In genomic region chr13:77330009-77330471, GRCh38 we compare ENCODE assay signal across 8 cellular contexts. TPM values are rescaled to one million over a fixed set of nuclear protein-coding genes. Genes with fewer than 3 reads are reported as not detected.
DNase-seq lines count a peak whose midpoint lies in the region; ATAC-seq lines count a peak whose summit lies in the region.

No MANE protein-coding gene starts in this region.

- H3K36me3 Mint-ChIP-seq in activated naive CD8-positive, alpha-beta T cell treated with anti-CD3 and anti-CD28 coated beads, Interleukin-2, amount 10 ng/mL, durations not matched to agents 7 days and 5 days = peaks cover 6% of the 10 kb centered on the region
- no peaks in the 10 kb centered on the region for H3K36me3 Mint-ChIP-seq in immature natural killer cell

- H3K4me3 ChIP-seq in BLaER1 treated with 17β-estradiol and CSF1 and Interleukin-3, amounts not matched to agents 10 nM and 100 nM = peak overlapping the region; percentile 64 to 78 (median 73)

- peaks cover 6% of the 10 kb centered on the region for H3K27me3 Mint-ChIP-seq in activated naive CD8-positive, alpha-beta T cell treated with anti-CD3 and anti-CD28 coated beads, Interleukin-2, amount 10 ng/mL, durations not matched to agents 7 days and 5 days
- H3K27me3 Mint-ChIP-seq in immature natural killer cell (ENCODE audit: low read depth in 3 of 3) = peaks cover 18 to 33% (median 20%) of the 10 kb centered on the region in 3 donors

- POLR2A ChIA-PET in activated naive CD8-positive, alpha-beta T cell treated with anti-CD3 and anti-CD28 coated beads, Interleukin-2, amount 10 ng/mL, durations not matched to agents 7 days and 5 days (lab: Charles Lee) = interaction anchor here (0.8 to 6.1 kb wide), 9 partner anchors 9 to 368 kb away, joined by 3 to 60 read pairs (median 6); partner anchors contain the start of genes FBXL3 and SLAIN1

- H3K4me1 ChIP-seq in BLaER1 treated with 17β-estradiol and CSF1 and Interleukin-3, amounts not matched to agents 10 nM and 100 nM = peaks cover 35 to 50% (median 45%) of the 10 kb centered on the region in 10 experiments

- peak overlapping the region; percentile 97 for H3K4me3 Mint-ChIP-seq in activated naive CD8-positive, alpha-beta T cell treated with anti-CD3 and anti-CD28 coated beads, Interleukin-2, amount 10 ng/mL, durations not matched to agents 7 days and 5 days
- H3K4me3 Mint-ChIP-seq in immature natural killer cell = peak overlapping the region; percentile 90 to 99 (median 91)

- no peaks in the 10 kb centered on the region for H3K27me3 ChIP-seq in BLaER1 treated with 17β-estradiol and CSF1 and Interleukin-3, amounts not matched to agents 10 nM and 100 nM

- peak overlapping the region; percentile 99 for H3K27ac Mint-ChIP-seq in activated naive CD8-positive, alpha-beta T cell treated with anti-CD3 and anti-CD28 coated beads, Interleukin-2, amount 10 ng/mL, durations not matched to agents 7 days and 5 days
- peak overlapping the region; percentile 82 to 99 (median 94) for H3K27ac Mint-ChIP-seq in immature natural killer cell

- H3K9me3 ChIP-seq in BLaER1 treated with 17β-estradiol and CSF1 and Interleukin-3, amounts not matched to agents 10 nM and 100 nM (replicated peaks in 1 of 11) = peaks cover 0 to 3% (median 0%) of the 10 kb centered on the region in 11 experiments; a peak in 1 of 22 replicates

- peaks cover 23% of the 10 kb centered on the region for H3K4me1 Mint-ChIP-seq in activated naive CD8-positive, alpha-beta T cell treated with anti-CD3 and anti-CD28 coated beads, Interleukin-2, amount 10 ng/mL, durations not matched to agents 7 days and 5 days
- peaks cover 43 to 50% of the 10 kb centered on the region in 2 donors for H3K4me1 Mint-ChIP-seq in immature natural killer cell

- no peaks in the 10 kb centered on the region for H3K36me3 ChIP-seq in BLaER1 treated with 17β-estradiol and CSF1 and Interleukin-3, amounts not matched to agents 10 nM and 100 nM

- H3K4me2 ChIP-seq in BLaER1 treated with 17β-estradiol and CSF1 and Interleukin-3, amounts not matched to agents 10 nM and 100 nM = peak overlapping the region; percentile 83 to 97 (median 93)

- H3K9me3 Mint-ChIP-seq in activated naive CD8-positive, alpha-beta T cell treated with anti-CD3 and anti-CD28 coated beads, Interleukin-2, amount 10 ng/mL, durations not matched to agents 7 days and 5 days = no peaks in the 10 kb centered on the region
- H3K9me3 Mint-ChIP-seq in immature natural killer cell = no peaks in the 10 kb centered on the region

- H3K27ac ChIP-seq in BLaER1 treated with 17β-estradiol and CSF1 and Interleukin-3, amounts not matched to agents 10 nM and 100 nM = peak overlapping the region; percentile 74 to 97 (median 92)
- H3K27ac ChIP-seq in substantia nigra (ENCODE audit: low read depth, low read length, poor library complexity, severe bottlenecking) = peak overlapping the region; percentile 95

- ATAC-seq in HG03175 (IDR thresholded peaks at IDR 0.05; ENCODE audit: unreplicated experiment) = peak; percentile 0
- no peak for ATAC-seq in activated naive CD8-positive, alpha-beta T cell treated with anti-CD3 and anti-CD28 coated beads, Interleukin-2, amount 10 ng/mL, durations not matched to agents 7 days and 5 days (ENCODE audit: low read depth)
- no peak for ATAC-seq in esophagus mucosa
- ATAC-seq in GM21390 (IDR thresholded peaks at IDR 0.05; ENCODE audit: unreplicated experiment) = no peak
- ATAC-seq in GM18868 (IDR thresholded peaks at IDR 0.05; ENCODE audit: unreplicated experiment) = no peak

- peaks cover 3 to 15% (median 13%) of the 10 kb centered on the region in 11 experiments; a peak in 17 of 22 replicates for H4K20me1 ChIP-seq in BLaER1 treated with 17β-estradiol and CSF1 and Interleukin-3, amounts not matched to agents 10 nM and 100 nM

- H3K9ac ChIP-seq in BLaER1 treated with 17β-estradiol and CSF1 and Interleukin-3, amounts not matched to agents 10 nM and 100 nM = peak overlapping the region; percentile 80 to 96 (median 93)

- DNase-seq in activated naive CD8-positive, alpha-beta T cell treated with anti-CD3 and anti-CD28 coated beads, Interleukin-2, amount 10 ng/mL, durations not matched to agents 7 days and 5 days = no peak
- no peak for DNase-seq in immature natural killer cell
- DNase-seq in substantia nigra (lab: John Stamatoyannopoulos, UW) = no peak

RNA-seq across cellular contexts. Expression of gene MYCBP2, which starts 3.1 kb away (rescaled TPM):
- 100 to 1,000 TPM; 144 to 148 TPM for total RNA-seq in activated naive CD8-positive, alpha-beta T cell treated with anti-CD3 and anti-CD28 coated beads, Interleukin-2, amount 10 ng/mL, durations not matched to agents 7 days and 5 days
- 10 to 100 TPM in 2 of 3 donors, 1 to 10 TPM in 1; 7.6 to 44.0 (median 18.6) TPM for polyA plus RNA-seq in immature natural killer cell
- total RNA-seq in esophagus mucosa = 76.2 TPM
